24 cellular contexts compared by ENCODE assay signal in the genomic region with DNA sequence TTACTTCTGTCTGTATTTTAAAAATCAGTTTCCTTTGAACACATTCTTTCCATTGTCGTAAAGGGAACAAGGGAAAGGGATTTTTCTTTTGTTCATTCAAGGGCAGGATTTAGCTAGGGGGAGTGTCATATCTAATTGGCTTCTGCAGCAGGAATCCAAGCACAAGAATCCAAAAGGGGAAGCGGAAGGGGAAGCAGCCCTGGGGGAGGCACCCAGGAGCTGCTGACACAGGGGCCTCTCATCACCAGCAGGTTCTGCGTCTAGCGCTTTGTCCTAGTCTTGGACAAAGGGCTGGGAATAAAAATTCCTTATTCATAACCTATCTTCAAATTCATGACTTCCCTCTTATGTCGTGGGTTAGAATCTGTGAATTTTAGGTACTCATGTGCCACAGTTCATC. TPM values are rescaled to one million over a fixed set of nuclear protein-coding genes. Genes with fewer than 3 reads are reported as not detected.
DNase-seq lines count a peak whose midpoint lies in the region; TF ChIP-seq lines count a peak whose summit lies in the region.
"Had no signal": no experiment of that assay in that cellular context is flagged by ENCODE, and none has a peak within 500 bp of the region (broad histone marks: within the 10 kb centered on the region; RNA-seq: fewer than 3 reads in every experiment).

No MANE protein-coding gene starts in this region.

- CTCF ChIA-PET in RWPE1 (lab: Yijun Ruan, JAX), result interaction anchor here (0.6 kb wide), 1 partner anchor 258 kb away, joined by 3 read pairs; no protein-coding TSS in a partner anchor

- no peak for TF ChIP-seq POLR2A in erythroblast (IDR thresholded peaks at IDR 0.05; ENCODE audit: low read length)

- H3K4me2 ChIP-seq in mesendoderm (ENCODE audit: low read length), result no peak overlapping the region
- H3K4me2 ChIP-seq: smooth muscle cell had no signal

- no peak overlapping the region for H2BK120ac ChIP-seq in mesendoderm (ENCODE audit: low read depth, low read length)

- no peak overlapping the region for H2AK5ac ChIP-seq in mesendoderm (ENCODE audit: low read length)

- H3K27ac Mint-ChIP-seq in CD14-positive monocyte, result peak overlapping the region in 6 of 7 donors; percentile 6 to 81 (median 66)
- H3K27ac Mint-ChIP-seq: activated CD4-positive, alpha-beta T cell treated with anti-CD3 and anti-CD28 coated beads, Interleukin-2, amount 10 ng/mL, durations not matched to agents 24 days and 14 days; activated T-helper 2 cell treated with anti-CD3 and anti-CD28 coated beads, Interferon-gamma antibody, Interleukin-2, Interleukin-4, amounts not matched to agents 10 μg/mL and 5 μg/mL and 100 μg/mL, durations not matched to agents 14 hours and 24 hours and 36 hours; CD4-positive, alpha-beta T cell had no signal

- peaks cover 7% of the 10 kb centered on the region for H3K4me1 Mint-ChIP-seq in CD14-positive monocyte

- no peaks in the 10 kb centered on the region for H3K4me1 ChIP-seq in mesendoderm (ENCODE audit: control insufficient read depth, low read depth, low read length)
- H3K4me1 ChIP-seq in SJCRH30, result no peaks in the 10 kb centered on the region
- H3K4me1 ChIP-seq: body of pancreas, thyroid gland had no signal

- H3K4me3 ChIP-seq in mesendoderm (ENCODE audit: low read length) (no peak overlapping the region), SJCRH30 (no peak overlapping the region)
- H3K4me3 ChIP-seq: body of pancreas, smooth muscle cell, thyroid gland had no signal

- H3K36me3 Mint-ChIP-seq in CD14-positive monocyte, result peaks cover 90 to 95% of the 10 kb centered on the region in 2 donors

- H3K36me3 ChIP-seq in mesendoderm (ENCODE audit: control insufficient read depth, insufficient read depth, low read length) (peaks cover 12% of the 10 kb centered on the region), SJCRH30 (peaks cover 6% of the 10 kb centered on the region; the same call in 1 of the 2 replicates)

- no peak overlapping the region for H4K5ac ChIP-seq in mesendoderm (ENCODE audit: low read length)

- DNase-seq in CD14-positive monocyte (ENCODE audit: low spot score) (peak; percentile 55), Kasumi-1 (lab: John Stamatoyannopoulos, UW) (peak; percentile 86 to 92), globus pallidus (ENCODE audit: low spot score) (peak; percentile 51), mesendoderm (peak; percentile 17), HUDEP-2 (lab: John Stamatoyannopoulos, UW; ENCODE audit: unreplicated experiment in 76 of 76) (no peak), SJCRH30 (no peak), erythroblast (lab: John Stamatoyannopoulos, UW) (no peak), RWPE1 (ENCODE audit: low spot score) (no peak)
- DNase-seq: activated CD4-positive, alpha-beta T cell treated with anti-CD3 and anti-CD28 coated beads, Interleukin-2, amount 10 ng/mL, durations not matched to agents 24 days and 14 days; CD4-positive, alpha-beta T cell; GOT3; mesenchymal stem cell; naive thymus-derived CD8-positive, alpha-beta T cell; NCI-H1436; NCI-H526 treated with DMSO at 0.1 percent for 48 hours; OCI-M1; SIG-M5; stimulated activated CD4-positive, alpha-beta T cell treated with anti-CD3 and anti-CD28 coated beads, Interleukin-4, amount 100 ng/mL, for 1 hour; stimulated activated naive CD8-positive, alpha-beta T cell treated with anti-CD3 and anti-CD28 coated beads, Interleukin-15, Interleukin-2, amounts not matched to agents 100 U/mL and 50 U/mL, for 24 hours; T-cell; thyroid gland had no signal

- H3K9me3 Mint-ChIP-seq in CD14-positive monocyte, result peaks cover 0 to 1% (median 0%) of the 10 kb centered on the region in 7 donors
- H3K9me3 Mint-ChIP-seq: activated CD4-positive, alpha-beta T cell treated with anti-CD3 and anti-CD28 coated beads, Interleukin-2, amount 10 ng/mL, durations not matched to agents 24 days and 14 days; activated T-helper 2 cell treated with anti-CD3 and anti-CD28 coated beads, Interferon-gamma antibody, Interleukin-2, Interleukin-4, amounts not matched to agents 10 μg/mL and 5 μg/mL and 100 μg/mL, durations not matched to agents 14 hours and 24 hours and 36 hours; CD4-positive, alpha-beta T cell; naive thymus-derived CD8-positive, alpha-beta T cell; T-cell had no signal

- no peak overlapping the region for H4K8ac ChIP-seq in mesendoderm (ENCODE audit: low read depth, low read length)

- TF ChIP-seq CTCF in CD14-positive monocyte (IDR thresholded peaks at IDR 0.05) (no peak), RWPE1 (conservative IDR thresholded peaks at IDR 0.05; ENCODE audit: low read depth) (no peak)

- H3K27me3 ChIP-seq in mesendoderm (ENCODE audit: insufficient read depth, low read length, poor library complexity), result no peaks in the 10 kb centered on the region
- H3K27me3 ChIP-seq in SJCRH30, result no peaks in the 10 kb centered on the region
- H3K27me3 ChIP-seq: body of pancreas, thyroid gland had no signal

- H3K23ac ChIP-seq in mesendoderm (ENCODE audit: low read length), result no peak overlapping the region

- peaks cover 3% of the 10 kb centered on the region for H3K79me1 ChIP-seq in mesendoderm (ENCODE audit: low read length)

- H3K4ac ChIP-seq in mesendoderm (ENCODE audit: low read depth, low read length), result no peak overlapping the region

- no peak overlapping the region for H3K4me3 Mint-ChIP-seq in CD14-positive monocyte
- H3K4me3 Mint-ChIP-seq: activated CD4-positive, alpha-beta T cell treated with anti-CD3 and anti-CD28 coated beads, Interleukin-2, amount 10 ng/mL, durations not matched to agents 24 days and 14 days; CD4-positive, alpha-beta T cell; naive thymus-derived CD8-positive, alpha-beta T cell; T-cell had no signal

- H2BK15ac ChIP-seq in mesendoderm (replicated peaks; ENCODE audit: low read depth), result no peak overlapping the region

- H3K9me3 ChIP-seq in SJCRH30 (replicated peaks), result no peaks in the 10 kb centered on the region
- H3K9me3 ChIP-seq: body of pancreas, thyroid gland had no signal

- no peak overlapping the region for H2BK5ac ChIP-seq in mesendoderm (ENCODE audit: low read length)

- no CpG with 5 or more reads among the region's 5 CpGs for WGBS in mesendoderm (ENCODE audit: extremely low coverage, insufficient coverage, low lambda C conversion rate)

- no peak overlapping the region for H3K18ac ChIP-seq in mesendoderm (ENCODE audit: low read length)

- POLR2A ChIA-PET in RWPE1 (lab: Yijun Ruan, JAX; ENCODE audit: low non-redundant PET), result no interaction called here

- intact Hi-C loops in CD14-positive monocyte (cut with micrococcal nuclease), result no loop called here

- no peak overlapping the region for H3K56ac ChIP-seq in mesendoderm (ENCODE audit: low read length)

- H3K27ac ChIP-seq in mesendoderm (ENCODE audit: low read depth, low read length) (no peak overlapping the region), SJCRH30 (no peak overlapping the region), RWPE1 (no peak overlapping the region)
- H3K27ac ChIP-seq: body of pancreas, thyroid gland had no signal

- no peak overlapping the region for H3K9ac ChIP-seq in mesendoderm (ENCODE audit: low read length)

- no peaks in the 10 kb centered on the region for H3K27me3 Mint-ChIP-seq in CD14-positive monocyte (ENCODE audit: low read depth in 3 of 3)
- H3K27me3 Mint-ChIP-seq: activated CD4-positive, alpha-beta T cell treated with anti-CD3 and anti-CD28 coated beads, Interleukin-2, amount 10 ng/mL, durations not matched to agents 24 days and 14 days; CD4-positive, alpha-beta T cell; naive thymus-derived CD8-positive, alpha-beta T cell; T-cell had no signal

- no peaks in the 10 kb centered on the region for H3K79me2 ChIP-seq in mesendoderm (ENCODE audit: control insufficient read depth, insufficient read depth, low read length)

RNA-seq across cellular contexts. Expression of a gene that starts 13.7 kb away (rescaled TPM):
- polyA plus RNA-seq in CD14-positive monocyte, result 1 to 10 TPM; 6.0 to 9.6 TPM
- polyA plus RNA-seq in mesendoderm (2013, experiment 1 of 2), result 18.8 TPM
- polyA plus RNA-seq in mesendoderm (2013, experiment 2 of 2), result 19.8 TPM
- total RNA-seq in SJCRH30 (2014; rRNA removed; shearing (Covaris generic)), result 6.1 and 7.3 TPM in 2 replicates

RNA-seq across cellular contexts. Expression of a gene that starts 36.5 kb away (rescaled TPM):
- 1 to 10 TPM; 5.9 to 7.8 TPM for polyA plus RNA-seq in CD14-positive monocyte
- 22.4 TPM for polyA plus RNA-seq in mesendoderm (2013, experiment 1 of 2)
- polyA plus RNA-seq in mesendoderm (2013, experiment 2 of 2), result 20.9 TPM
- total RNA-seq in SJCRH30 (2014; rRNA removed; shearing (Covaris generic)), result 7.1 and 7.3 TPM in 2 replicates

Comparison
In these comparisons a context has a peak if more than half of its experiments do, and no peak if none do; other contexts are left out.
1. DNase-seq: peak in CD14-positive monocyte (single experiment), Kasumi-1 (2 of 2), globus pallidus (single experiment) and mesendoderm (single experiment); none in HUDEP-2 (0 of 76), SJCRH30 (0 of 2), erythroblast (0 of 2) and RWPE1 (single experiment).